21 cellular contexts compared by ENCODE assay signal in genomic region chr11:112165049-112165448, GRCh38. TPM values are rescaled to one million over a fixed set of nuclear protein-coding genes. Genes with fewer than 3 reads are reported as not detected.
"Had no signal": no experiment of that assay in that cellular context is flagged by ENCODE, and none has a peak within 500 bp of the region (broad histone marks: within the 10 kb centered on the region; RNA-seq: fewer than 3 reads in every experiment).

No MANE protein-coding gene starts in this region.

- DNase-seq: activated CD4-positive, alpha-beta T cell treated with anti-CD3 and anti-CD28 coated beads, Interleukin-2, amount 10 ng/mL, durations not matched to agents 7 days and 5 days; activated CD8-positive, alpha-beta memory T cell treated with anti-CD3 and anti-CD28 coated beads for 24 hours; activated gamma-delta T cell treated with Interleukin-2 at 50 U/mL for 16 hours; activated naive CD8-positive, alpha-beta T cell treated with anti-CD3 and anti-CD28 coated beads for 36 hours; amygdala; body of pancreas; caudate nucleus; cortex of kidney; effector CD8-positive, alpha-beta T cell; foreskin keratinocyte; glutamatergic neuron; kidney glomerular epithelial cell; lower lobe of right lung; midbrain; posterior cingulate gyrus; stimulated activated CD4-positive, alpha-beta T cell treated with anti-CD3 and anti-CD28 coated beads, Interleukin-4, amount 100 ng/mL, for 24 hours; stimulated activated naive CD4-positive, alpha-beta T cell treated with Interleukin-2 at 50 U/mL for 16 hours; substantia nigra had no signal

- H3K9me3 ChIP-seq: body of pancreas, lower lobe of right lung had no signal

- H3K36me3 ChIP-seq: lower lobe of right lung had no signal

- H3K4me3 Mint-ChIP-seq: activated CD4-positive, alpha-beta T cell treated with anti-CD3 and anti-CD28 coated beads, Interleukin-2, amount 10 ng/mL, durations not matched to agents 7 days and 5 days; activated naive CD8-positive, alpha-beta T cell treated with anti-CD3 and anti-CD28 coated beads for 36 hours had no signal

- H3K4me3 ChIP-seq: body of pancreas, lower lobe of right lung, skin epidermis had no signal

- H3K27ac ChIP-seq: foreskin keratinocyte had no signal

- H3K27me3 ChIP-seq: body of pancreas, foreskin keratinocyte had no signal

- ATAC-seq: body of pancreas, foreskin keratinocyte, lower lobe of right lung had no signal

- H3K27ac Mint-ChIP-seq: activated CD4-positive, alpha-beta T cell treated with anti-CD3 and anti-CD28 coated beads, Interleukin-2, amount 10 ng/mL, durations not matched to agents 7 days and 5 days; activated naive CD8-positive, alpha-beta T cell treated with anti-CD3 and anti-CD28 coated beads for 36 hours had no signal

- H3K4me1 ChIP-seq: body of pancreas had no signal

- H3K9me3 Mint-ChIP-seq: activated CD4-positive, alpha-beta T cell treated with anti-CD3 and anti-CD28 coated beads, Interleukin-2, amount 10 ng/mL, durations not matched to agents 7 days and 5 days; activated naive CD8-positive, alpha-beta T cell treated with anti-CD3 and anti-CD28 coated beads for 36 hours had no signal

RNA-seq across cellular contexts. Expression of gene IL18, which starts 1.2 kb away (rescaled TPM):
- total RNA-seq: myocyte had no signal

RNA-seq across cellular contexts. Expression of gene TEX12, which starts 2.1 kb away (rescaled TPM):
- total RNA-seq: body of pancreas; foreskin keratinocyte; lower lobe of right lung; myocyte; T-helper 2 cell treated with Interferon-gamma antibody and Interleukin-4, amounts not matched to agents 100 ng/mL and 5 ng/mL, for 36 hours had no signal
- polyA plus RNA-seq: foreskin keratinocyte had no signal
